27 cellular contexts compared by ENCODE assay signal in genomic region chr17:2299756-2300155, GRCh38.
"Had no signal": no experiment of that assay in that cellular context is flagged by ENCODE, and none has a peak within 500 bp of the region (broad histone marks: within the 10 kb centered on the region; RNA-seq: fewer than 3 reads in every experiment).

No MANE protein-coding gene starts in this region.

- H3K4me3 Mint-ChIP-seq: memory B cell, natural killer cell had no signal

- H3K27me3 Mint-ChIP-seq: memory B cell had no signal

- H3K4me3 ChIP-seq: dorsolateral prefrontal cortex, gastrocnemius medialis, lung, pancreas, prostate gland, right atrium auricular region, smooth muscle cell, stomach, thyroid gland, vagina had no signal

- H3K9me3 ChIP-seq: gastrocnemius medialis, pancreas, prostate gland, right atrium auricular region, stomach, thyroid gland, vagina had no signal

- H3K27me3 ChIP-seq: dorsolateral prefrontal cortex, gastrocnemius medialis, pancreas, right atrium auricular region, stomach, thyroid gland, vagina had no signal

- DNase-seq: dorsolateral prefrontal cortex; effector CD4-positive, alpha-beta T cell; foreskin fibroblast; gastrocnemius medialis; head of caudate nucleus; kidney; natural killer cell; occipital lobe; pancreas; stimulated activated CD4-positive, alpha-beta T cell treated with anti-CD3 and anti-CD28 coated beads, Interleukin-12 subunit alpha, Interleukin-12 subunit beta, amount 100 ng/mL, for 4 hours; stimulated activated CD4-positive, alpha-beta T cell treated with anti-CD3 and anti-CD28 coated beads, Interleukin-1b, Interleukin-23, amount 100 ng/mL, for 48 hours; stimulated activated CD4-positive, alpha-beta T cell treated with anti-CD3 and anti-CD28 coated beads, Interleukin-4, amount 100 ng/mL, for 1 hour; stimulated activated CD8-positive, alpha-beta memory T cell treated with anti-CD3 and anti-CD28 coated beads, Interleukin-4, amount 100 ng/mL, for 48 hours; stimulated activated naive CD4-positive, alpha-beta T cell treated with Interleukin-2 at 50 U/mL for 16 hours; stomach; thyroid gland; trophoblast cell had no signal

- H3K4me2 ChIP-seq: smooth muscle cell had no signal

- ATAC-seq: esophagus mucosa, gastrocnemius medialis, left lobe of liver, natural killer cell, pancreas, sciatic nerve had no signal

- H3K27ac Mint-ChIP-seq: memory B cell, natural killer cell had no signal

- H3K27ac ChIP-seq: dorsolateral prefrontal cortex, epithelial cell of prostate, gastrocnemius medialis, pancreas, prostate gland, right atrium auricular region, stomach, thyroid gland, vagina had no signal

- H3K9me3 Mint-ChIP-seq: memory B cell, natural killer cell had no signal
